25 cellular contexts compared by ENCODE assay signal in genomic region chr2:168272225-168272624, GRCh38. TPM values are rescaled to one million over a fixed set of nuclear protein-coding genes. Genes with fewer than 3 reads are reported as not detected.
DNase-seq lines count a peak whose midpoint lies in the region; ATAC-seq and TF ChIP-seq lines count a peak whose summit lies in the region.
"Had no signal": no experiment of that assay in that cellular context is flagged by ENCODE, and none has a peak within 500 bp of the region (broad histone marks: within the 10 kb centered on the region; RNA-seq: fewer than 3 reads in every experiment).

No MANE protein-coding gene starts in this region.

- no peaks in the 10 kb centered on the region for H3F3A ChIP-seq in Loucy (ENCODE audit: low read depth)

- intact Hi-C loops in mucosa of descending colon (cut with DNase I, micrococcal nuclease) = no loop called here

- no peaks in the 10 kb centered on the region for H3K27me3 ChIP-seq in Loucy (ENCODE audit: insufficient read depth, low read length, poor library complexity, severe bottlenecking)
- H3K27me3 ChIP-seq: ascending aorta; BLaER1 treated with 17β-estradiol and CSF1 and Interleukin-3, amounts not matched to agents 10 nM and 100 nM had no signal

- no peaks in the 10 kb centered on the region for H3K36me3 ChIP-seq in Loucy (ENCODE audit: insufficient read depth, low read length)
- H3K36me3 ChIP-seq in mucosa of descending colon (ENCODE audit: low read depth) = no peaks in the 10 kb centered on the region
- H3K36me3 ChIP-seq: ascending aorta; BLaER1 treated with 17β-estradiol and CSF1 and Interleukin-3, amounts not matched to agents 10 nM and 100 nM had no signal

- H3K9ac ChIP-seq in Loucy (ENCODE audit: low read depth, low read length, poor library complexity, severe bottlenecking) = no peak overlapping the region
- H3K9ac ChIP-seq: BLaER1 treated with 17β-estradiol and CSF1 and Interleukin-3, amounts not matched to agents 10 nM and 100 nM had no signal

- no peaks in the 10 kb centered on the region for H4K20me1 ChIP-seq in Loucy (ENCODE audit: insufficient read depth, low read length, poor library complexity, severe bottlenecking)
- H4K20me1 ChIP-seq: BLaER1 treated with 17β-estradiol and CSF1 and Interleukin-3, amounts not matched to agents 10 nM and 100 nM had no signal

- no peaks in the 10 kb centered on the region for H3K4me1 ChIP-seq in Loucy (ENCODE audit: insufficient read depth, low read length, poor library complexity, severe bottlenecking)
- no peaks in the 10 kb centered on the region for H3K4me1 ChIP-seq in mucosa of descending colon (ENCODE audit: low read depth)
- H3K4me1 ChIP-seq: ascending aorta; BLaER1 treated with 17β-estradiol and CSF1 and Interleukin-3, amounts not matched to agents 10 nM and 100 nM had no signal

- DNase-seq in NCI-H446 treated with DMSO at 0.1 percent for 48 hours (lab: John Stamatoyannopoulos, UW) (peak; percentile 14), NCI-H446 (lab: John Stamatoyannopoulos, UW) (no peak), SK-MEL-5 (ENCODE audit: low read depth, low spot score) (peak; percentile 23), mucosa of descending colon (no peak), C1 segment of cervical spinal cord (lab: John Stamatoyannopoulos, UW) (no peak), amniotic stem cell (lab: John Stamatoyannopoulos, UW) (no peak)
- DNase-seq: activated CD4-positive, CD25-positive, alpha-beta regulatory T cell treated with anti-CD3 and anti-CD28 coated beads, Interleukin-2, amount 50 U/mL, for 72 hours; activated CD8-positive, alpha-beta memory T cell treated with anti-CD3 and anti-CD28 coated beads for 24 hours; activated naive CD4-positive, alpha-beta T cell treated with anti-CD3 and anti-CD28 coated beads, Interleukin-2, amount 50 U/mL, for 16 hours; activated T-cell treated with anti-CD3 and anti-CD28 coated beads, Interleukin-2, amount 50 U/mL, for 4 hours; cerebellar nuclear complex; foreskin melanocyte; KBM-7; mesenchymal stem cell; naive B cell; NCI-H1048; NCI-H2107; stimulated activated CD4-positive, alpha-beta T cell treated with anti-CD3 and anti-CD28 coated beads, Interleukin-12 subunit alpha, Interleukin-12 subunit beta, amount 100 ng/mL, for 4 hours; substantia nigra; T-helper 9 cell had no signal

- H3K79me2 ChIP-seq in Loucy (ENCODE audit: insufficient read depth, low read length) = no peaks in the 10 kb centered on the region

- H3K9me3 ChIP-seq in Loucy (ENCODE audit: insufficient read depth, low read depth, low read length) (no peaks in the 10 kb centered on the region), mucosa of descending colon (no peaks in the 10 kb centered on the region)
- H3K9me3 ChIP-seq: ascending aorta; BLaER1 treated with 17β-estradiol and CSF1 and Interleukin-3, amounts not matched to agents 10 nM and 100 nM had no signal

- no peak overlapping the region for H3K4me2 ChIP-seq in Loucy (ENCODE audit: low read depth, low read length, poor library complexity, severe bottlenecking)
- H3K4me2 ChIP-seq: BLaER1 treated with 17β-estradiol and CSF1 and Interleukin-3, amounts not matched to agents 10 nM and 100 nM had no signal

- 0 out of 2 replicates have a peak overlapping the region, but pooled peaks have one; percentile 9 for H2AFZ ChIP-seq in Loucy (ENCODE audit: low read length)

- ATAC-seq in mucosa of descending colon (peak; percentile 28), HG03432 (IDR thresholded peaks at IDR 0.05; ENCODE audit: unreplicated experiment) (no peak)
- ATAC-seq: activated T-cell treated with anti-CD3 and anti-CD28 coated beads, Interleukin-2, amount 50 U/mL, for 4 hours; SK-N-SH treated with all-trans-retinoic acid at 6 μM for 48 hours had no signal

- in situ Hi-C loops in SK-MEL-5 (cut with HindIII; ENCODE audit: low pct_unique_long_range_greater_than_20kb, low sequenced_read_pairs) = no loop called here

- H3K4me3 ChIP-seq in Loucy (ENCODE audit: low read length, poor library complexity, severe bottlenecking) = no peak overlapping the region
- H3K4me3 ChIP-seq in mucosa of descending colon = no peak overlapping the region
- H3K4me3 ChIP-seq: ascending aorta; BLaER1 treated with 17β-estradiol and CSF1 and Interleukin-3, amounts not matched to agents 10 nM and 100 nM had no signal

- TF ChIP-seq CTCF in Loucy (conservative IDR thresholded peaks at IDR 0.05; ENCODE audit: low read length) (no peak), mucosa of descending colon (IDR thresholded peaks at IDR 0.05) (no peak)

- no peaks in the 10 kb centered on the region for H3K9me2 ChIP-seq in Loucy (replicated peaks; ENCODE audit: low read depth, low read length)

RNA-seq across cellular contexts. Expression of gene STK39, which starts 24.8 kb away (rescaled TPM):
- 8.5 and 8.9 TPM in 2 replicates for total RNA-seq in SK-MEL-5 (2014; rRNA removed; shearing (Covaris generic))
- 11.9 and 13.5 TPM in 2 replicates for polyA plus RNA-seq in SK-MEL-5 (2015; cell fraction: cytosol; rRNA removed)
- polyA plus RNA-seq in SK-MEL-5 (2015; cell fraction: nucleus; rRNA removed) = 5.5 and 7.3 TPM in 2 replicates
- 10 to 100 TPM; 36.4 to 57.5 (median 52.5) TPM for total RNA-seq in mucosa of descending colon

Comparison
In these comparisons a context has a peak if more than half of its experiments do, and no peak if none do; other contexts are left out.
1. DNase-seq: peak in NCI-H446 treated with DMSO at 0.1 percent for 48 hours (single experiment) and SK-MEL-5 (single experiment); none in NCI-H446 (0 of 2), mucosa of descending colon (0 of 3), C1 segment of cervical spinal cord (0 of 14) and amniotic stem cell (single experiment).